ENCODE assay signal across 28 cellular contexts in the genomic region with DNA sequence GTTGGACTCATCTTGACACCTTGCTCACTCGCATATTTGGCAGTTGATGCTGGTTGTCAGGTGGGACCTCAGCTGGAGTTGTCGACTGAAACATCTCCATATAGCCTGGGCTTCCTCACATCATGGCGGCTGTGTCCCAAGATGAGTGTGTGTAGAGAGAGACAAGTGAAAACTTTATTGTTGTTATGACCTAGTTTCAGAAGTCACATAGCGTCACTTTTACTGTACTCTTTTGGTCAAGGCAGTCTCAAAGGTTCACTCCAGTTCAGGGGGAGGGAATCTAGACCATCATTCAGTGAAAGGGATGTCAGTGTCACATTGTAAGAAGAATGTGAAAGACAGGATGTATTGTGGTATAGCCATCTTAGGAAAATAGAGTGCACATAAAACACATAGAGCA.
"Had no signal": no experiment of that assay in that cellular context is flagged by ENCODE, and none has a peak within 500 bp of the region (broad histone marks: within the 10 kb centered on the region; RNA-seq: fewer than 3 reads in every experiment).

No MANE protein-coding gene starts in this region.

- H3K9me3 Mint-ChIP-seq: dendritic cell treated with granulocyte-macrophage colony-stimulating factor and Interleukin-4, amounts not matched to agents 40 ng/mL and 50 ng/mL, for 4 days; endodermal cell; stimulated activated naive B cell treated with anti-CD40 and anti-IgM and Interleukin-4, amounts not matched to agents 10 μg/mL and 1 μg/mL and 100 μg/mL, for 72 hours; type B pancreatic cell had no signal

- H3K27me3 Mint-ChIP-seq: dendritic cell treated with granulocyte-macrophage colony-stimulating factor and Interleukin-4, amounts not matched to agents 40 ng/mL and 50 ng/mL, for 4 days; naive thymus-derived CD4-positive, alpha-beta T cell; stimulated activated naive B cell treated with anti-CD40 and anti-IgM and Interleukin-4, amounts not matched to agents 10 μg/mL and 1 μg/mL and 100 μg/mL, for 72 hours; type B pancreatic cell had no signal

- DNase-seq: colonic mucosa; effector CD8-positive, alpha-beta T cell; endodermal cell; foreskin keratinocyte; heart left ventricle; hippocampal formation; left cardiac atrium; left lung; mesendoderm; midbrain; naive thymus-derived CD4-positive, alpha-beta T cell; occipital lobe; ovary; posterior cingulate gyrus; psoas muscle; right cardiac atrium; sigmoid colon; spleen; stimulated activated CD4-positive, alpha-beta T cell treated with anti-CD3 and anti-CD28 coated beads, Interleukin-4, amount 100 ng/mL, for 4 hours; stimulated activated naive B cell treated with anti-CD40 and anti-IgM and Interleukin-4, amounts not matched to agents 10 μg/mL and 1 μg/mL and 100 μg/mL, for 72 hours; substantia nigra; testis; tibial artery had no signal

- H3K4me3 ChIP-seq: colonic mucosa, esophagus muscularis mucosa, gastroesophageal sphincter, heart left ventricle, left lung, ovary, psoas muscle, sigmoid colon, spleen, testis, tibial artery had no signal

- H3K27ac Mint-ChIP-seq: dendritic cell treated with granulocyte-macrophage colony-stimulating factor and Interleukin-4, amounts not matched to agents 40 ng/mL and 50 ng/mL, for 4 days; endodermal cell; type B pancreatic cell had no signal

- FAIRE-seq: islet of Langerhans had no signal

- H3K9me3 ChIP-seq: colonic mucosa, esophagus muscularis mucosa, gastroesophageal sphincter, heart left ventricle, left lung, ovary, psoas muscle, sigmoid colon, spleen, testis, tibial artery had no signal

- H3K36me3 ChIP-seq: colonic mucosa, ovary had no signal

- H3K27me3 ChIP-seq: colonic mucosa, esophagus muscularis mucosa, foreskin keratinocyte, gastroesophageal sphincter, heart left ventricle, left lung, ovary, sigmoid colon, spleen, testis, tibial artery had no signal

- H3K4me1 ChIP-seq: sigmoid colon, testis had no signal

- ATAC-seq: foreskin keratinocyte; gastroesophageal sphincter; heart left ventricle; left cardiac atrium; left lung; naive thymus-derived CD4-positive, alpha-beta T cell; psoas muscle; right cardiac atrium; stimulated activated naive B cell treated with anti-CD40 and anti-IgM and Interleukin-4, amounts not matched to agents 10 μg/mL and 1 μg/mL and 100 μg/mL, for 72 hours had no signal

- H3K4me3 Mint-ChIP-seq: dendritic cell treated with granulocyte-macrophage colony-stimulating factor and Interleukin-4, amounts not matched to agents 40 ng/mL and 50 ng/mL, for 4 days; endodermal cell; naive thymus-derived CD4-positive, alpha-beta T cell; stimulated activated naive B cell treated with anti-CD40 and anti-IgM and Interleukin-4, amounts not matched to agents 10 μg/mL and 1 μg/mL and 100 μg/mL, for 72 hours; type B pancreatic cell had no signal

- H3K27ac ChIP-seq: colonic mucosa, foreskin keratinocyte, gastroesophageal sphincter, heart left ventricle, left lung, ovary, psoas muscle, sigmoid colon, testis, tibial artery had no signal
